ENCODE assay signal across 22 cellular contexts in genomic region chr13:74191036-74191809, GRCh38. TPM values are rescaled to one million over a fixed set of nuclear protein-coding genes. Genes with fewer than 3 reads are reported as not detected.
DNase-seq lines count a peak whose midpoint lies in the region; ATAC-seq, FAIRE-seq and TF ChIP-seq lines count a peak whose summit lies in the region.
"Had no signal": no experiment of that assay in that cellular context is flagged by ENCODE, and none has a peak within 500 bp of the region (broad histone marks: within the 10 kb centered on the region; RNA-seq: fewer than 3 reads in every experiment).

No MANE protein-coding gene starts in this region.

- no peak overlapping the region for H2AK5ac ChIP-seq in H1 (ENCODE audit: low read depth, low read length)

- no peaks in the 10 kb centered on the region for H3K36me3 ChIP-seq in H1 (ENCODE audit: control insufficient read depth in 2 of 4, insufficient read depth in 4 of 4, low read length in 3 of 4)
- H3K36me3 ChIP-seq: esophagus muscularis mucosa, lower lobe of right lung, thoracic aorta had no signal

- no peak for FAIRE-seq in H1 (lab: Jason Lieb, UNC)

- H4K20me1 ChIP-seq in H1 (replicated peaks in 1 of 2; ENCODE audit: control insufficient read depth in 1 of 2, insufficient read depth in 2 of 2, low read length in 2 of 2) = no peaks in the 10 kb centered on the region

- H2BK120ac ChIP-seq in H1 (replicated peaks; ENCODE audit: low read depth, low read length) = no peak overlapping the region

- H4K8ac ChIP-seq in H1 (ENCODE audit: extremely low read depth, insufficient read depth, low read length) = no peak overlapping the region

- TF ChIP-seq RAD21 in H1 (IDR thresholded peaks at IDR 0.05 in 1 of 2, conservative IDR thresholded peaks at IDR 0.05 in 1 of 2; ENCODE audit: low read depth in 2 of 2, low read length in 2 of 2) = no peak

- no peak overlapping the region for H3K4me3 ChIP-seq in H1 (ENCODE audit: extremely low read depth in 1 of 4, insufficient read depth in 2 of 4, low read depth in 3 of 4, low read length in 4 of 4)
- H3K4me3 ChIP-seq: coronary artery, esophagus muscularis mucosa, lower lobe of right lung, smooth muscle cell, thoracic aorta had no signal

- TF ChIP-seq CTCF in H1 (IDR thresholded peaks at IDR 0.05; ENCODE audit: control extremely low read depth in 1 of 3, insufficient read depth in 1 of 3, low read depth in 1 of 3, low read length in 3 of 3) (no peak), omental fat pad (IDR thresholded peaks at IDR 0.05) (no peak)

- 84% methylated on average over 4 of the region's 4 CpGs; no CpG with 5 or more reads in 1 of the 2 experiments for WGBS in H1 (ENCODE audit: extremely low coverage in 1 of 2, insufficient coverage in 1 of 2, insufficient read length in 1 of 2, insufficient replicate concordance in 2 of 2, low coverage in 1 of 2, low lambda C conversion rate in 2 of 2, missing lambda C conversion rate in 1 of 2), 2 experiments

- no peak overlapping the region for H3K14ac ChIP-seq in H1 (ENCODE audit: insufficient read length)

- H3K9me3 Mint-ChIP-seq in stimulated activated effector memory CD8-positive, alpha-beta T cell treated with anti-CD3 and anti-CD28 coated beads, Interleukin-12 subunit alpha, Interleukin-12 subunit beta, amount 100 ng/mL, for 72 hours = no peaks in the 10 kb centered on the region

- H3K4me1 ChIP-seq in H1 (replicated peaks in 1 of 4; ENCODE audit: control insufficient read depth in 3 of 4, insufficient read depth in 4 of 4, low read length in 3 of 4) = no peaks in the 10 kb centered on the region
- H3K4me1 ChIP-seq: esophagus muscularis mucosa, lower lobe of right lung had no signal

- H2BK5ac ChIP-seq in H1 (ENCODE audit: low read depth, low read length) = no peak overlapping the region

- H3K23ac ChIP-seq in H1 (ENCODE audit: insufficient read length) = no peak overlapping the region

- H3K18ac ChIP-seq in H1 (ENCODE audit: extremely low read depth, low read length) = no peak overlapping the region

- peak overlapping the region in 1 of 4 experiments; percentile 10; a peak in 1 of 7 replicates for H3K9ac ChIP-seq in H1 (replicated peaks in 1 of 4; ENCODE audit: extremely low read depth in 1 of 4, low read depth in 3 of 4, low read length in 3 of 4)

- H4K5ac ChIP-seq in H1 (ENCODE audit: insufficient read length, low read depth, low read length) = no peak overlapping the region

- no peaks in the 10 kb centered on the region for H3K79me2 ChIP-seq in H1 (ENCODE audit: control insufficient read depth in 1 of 2, insufficient read depth in 2 of 2, low read length in 2 of 2)

- H2AFZ ChIP-seq in H1 (ENCODE audit: low read length) = peak overlapping the region; percentile 92

- CTCF ChIA-PET in H1 (lab: Charles Lee; ENCODE audit: partially characterized antibody) = interaction anchor here (1.6 to 1.9 kb wide), 2 partner anchors 15 to 96 kb away, joined by 4 read pairs; no protein-coding TSS in a partner anchor

- no peak for TF ChIP-seq EP300 in H1 (IDR thresholded peaks at IDR 0.05; ENCODE audit: borderline replicate concordance in 1 of 2, low read depth in 2 of 2, low read length in 2 of 2)

- no peak overlapping the region for H3K4me2 ChIP-seq in H1 (ENCODE audit: insufficient read depth in 1 of 2, low read depth in 2 of 2, low read length in 2 of 2)
- H3K4me2 ChIP-seq: smooth muscle cell had no signal

- no peak overlapping the region for H3K27ac ChIP-seq in H1 (ENCODE audit: low read depth, low read length)
- H3K27ac ChIP-seq: coronary artery, esophagus muscularis mucosa, lower lobe of right lung, thoracic aorta had no signal

- no peaks in the 10 kb centered on the region for H3K27me3 ChIP-seq in H1 (replicated peaks in 1 of 4; ENCODE audit: control insufficient read depth in 3 of 4, extremely low read depth in 1 of 4, insufficient read depth in 3 of 4, low read length in 3 of 4)
- H3K27me3 ChIP-seq: esophagus muscularis mucosa had no signal

- no peak overlapping the region for H4K91ac ChIP-seq in H1 (replicated peaks; ENCODE audit: insufficient read length, low read length)

- no peaks in the 10 kb centered on the region for H3K9me3 ChIP-seq in H1 (ENCODE audit: insufficient read depth in 2 of 2, low read depth in 1 of 2, low read length in 1 of 2)
- H3K9me3 ChIP-seq: esophagus muscularis mucosa, lower lobe of right lung, thoracic aorta had no signal

- H3K56ac ChIP-seq in H1 (replicated peaks; ENCODE audit: insufficient read length, low read depth, low read length) = no peak overlapping the region

- peaks cover 18% of the 10 kb centered on the region for H3K4me1 Mint-ChIP-seq in stimulated activated effector memory CD8-positive, alpha-beta T cell treated with anti-CD3 and anti-CD28 coated beads, Interleukin-12 subunit alpha, Interleukin-12 subunit beta, amount 100 ng/mL, for 72 hours

- DNase-seq in activated naive CD4-positive, alpha-beta T cell treated with Interleukin-2 at 50 U/mL for 16 hours = peak; percentile 8
- DNase-seq in activated naive CD4-positive, alpha-beta T cell (lab: John Stamatoyannopoulos, UW) = no peak
- DNase-seq in NCI-H2171 (lab: John Stamatoyannopoulos, UW) = peak; percentile 34
- DNase-seq in H1 (ENCODE audit: low read depth in 1 of 2, low spot score in 2 of 2) = no peak
- no peak for DNase-seq in stimulated activated effector memory CD8-positive, alpha-beta T cell treated with anti-CD3 and anti-CD28 coated beads, Interleukin-12 subunit alpha, Interleukin-12 subunit beta, amount 100 ng/mL, for 72 hours (ENCODE audit: low spot score in 2 of 2)
- no peak for DNase-seq in omental fat pad (ENCODE audit: low spot score)
- no peak for DNase-seq in NCI-H524 treated with DMSO at 0.1 percent for 48 hours (lab: John Stamatoyannopoulos, UW)
- DNase-seq: activated CD8-positive, alpha-beta memory T cell treated with anti-CD3 and anti-CD28 coated beads, Interleukin-2, amount 10 ng/mL, durations not matched to agents 7 days and 5 days; amygdala; DMS 273 treated with DMSO at 0.1 percent for 48 hours; H7; hippocampal formation; Kasumi-1; lower lobe of right lung; NCI-H2029; occipital lobe; SHP77 treated with DMSO at 0.1 percent for 48 hours had no signal

- peak; percentile 83 for ATAC-seq in stimulated activated effector memory CD8-positive, alpha-beta T cell treated with anti-CD3 and anti-CD28 coated beads, Interleukin-12 subunit alpha, Interleukin-12 subunit beta, amount 100 ng/mL, for 72 hours
- ATAC-seq in omental fat pad (ENCODE audit: low FRiP score) (no peak), GM21360 (IDR thresholded peaks at IDR 0.05; ENCODE audit: unreplicated experiment) (no peak)
- ATAC-seq: activated CD8-positive, alpha-beta memory T cell treated with anti-CD3 and anti-CD28 coated beads, Interleukin-2, amount 10 ng/mL, durations not matched to agents 7 days and 5 days; lower lobe of right lung had no signal

- H2BK20ac ChIP-seq in H1 (ENCODE audit: low read length) = no peak overlapping the region

- no peak for TF ChIP-seq POLR2A in H1 (IDR thresholded peaks at IDR 0.05; ENCODE audit: control extremely low read depth in 1 of 2, low read depth in 2 of 2, low read length in 2 of 2)

- H3K4me3 Mint-ChIP-seq in stimulated activated effector memory CD8-positive, alpha-beta T cell treated with anti-CD3 and anti-CD28 coated beads, Interleukin-12 subunit alpha, Interleukin-12 subunit beta, amount 100 ng/mL, for 72 hours = no peak overlapping the region
- H3K4me3 Mint-ChIP-seq: activated CD8-positive, alpha-beta memory T cell treated with anti-CD3 and anti-CD28 coated beads, Interleukin-2, amount 10 ng/mL, durations not matched to agents 7 days and 5 days had no signal

- POLR2A ChIA-PET in H1 (lab: Charles Lee; ENCODE audit: partially characterized antibody) = interaction anchor here (0.7 kb wide), 1 partner anchor 323 kb away, joined by 3 read pairs; no protein-coding TSS in a partner anchor

- H3K36me3 Mint-ChIP-seq in stimulated activated effector memory CD8-positive, alpha-beta T cell treated with anti-CD3 and anti-CD28 coated beads, Interleukin-12 subunit alpha, Interleukin-12 subunit beta, amount 100 ng/mL, for 72 hours = no peaks in the 10 kb centered on the region
- H3K36me3 Mint-ChIP-seq: activated CD8-positive, alpha-beta memory T cell treated with anti-CD3 and anti-CD28 coated beads, Interleukin-2, amount 10 ng/mL, durations not matched to agents 7 days and 5 days had no signal

- no peak overlapping the region for H3K27ac Mint-ChIP-seq in stimulated activated effector memory CD8-positive, alpha-beta T cell treated with anti-CD3 and anti-CD28 coated beads, Interleukin-12 subunit alpha, Interleukin-12 subunit beta, amount 100 ng/mL, for 72 hours
- H3K27ac Mint-ChIP-seq: activated CD8-positive, alpha-beta memory T cell treated with anti-CD3 and anti-CD28 coated beads, Interleukin-2, amount 10 ng/mL, durations not matched to agents 7 days and 5 days had no signal

- no peak overlapping the region for H2BK15ac ChIP-seq in H1 (ENCODE audit: low read length)

- H3K79me1 ChIP-seq in H1 (ENCODE audit: low read depth, low read length) = no peaks in the 10 kb centered on the region

- H3K23me2 ChIP-seq in H1 (ENCODE audit: low read depth, low read length) = no peaks in the 10 kb centered on the region

- H2BK12ac ChIP-seq in H1 (ENCODE audit: low read depth, low read length) = no peak overlapping the region

- no peak overlapping the region for H3K4ac ChIP-seq in H1 (replicated peaks; ENCODE audit: insufficient read length, low read depth, low read length)

TF ChIP-seq in H1, 55 proteins besides CTCF, POLR2A, EP300 and RAD21 (continues in another document):
- TF ChIP-seq BACH1 (IDR thresholded peaks at IDR 0.05; ENCODE audit: low read length) = no peak
- TF ChIP-seq SAP30 (IDR thresholded peaks at IDR 0.05; ENCODE audit: insufficient read depth, insufficient replicate concordance, low read length) = no peak
- no peak for TF ChIP-seq BRCA1 (IDR thresholded peaks at IDR 0.05; ENCODE audit: low read depth, low read length)
- TF ChIP-seq CBX5 (IDR thresholded peaks at IDR 0.05; ENCODE audit: low read depth, low read length) = no peak
- no peak for TF ChIP-seq CHD1 (IDR thresholded peaks at IDR 0.05; ENCODE audit: low read depth, low read length)
- TF ChIP-seq NRF1 (IDR thresholded peaks at IDR 0.05; ENCODE audit: low read depth, low read length) = no peak
- no peak for TF ChIP-seq KDM1A (IDR thresholded peaks at IDR 0.05; ENCODE audit: borderline replicate concordance, low read length)
- TF ChIP-seq SIX5 (IDR thresholded peaks at IDR 0.05; ENCODE audit: low read depth, low read length) = no peak
- no peak for TF ChIP-seq EGR1 (IDR thresholded peaks at IDR 0.05; ENCODE audit: borderline replicate concordance, low read depth, low read length)

RNA-seq across cellular contexts. Expression of gene KLF12, which starts 57.0 kb away (rescaled TPM):
- total RNA-seq in H1 (2021; fragmentation: NEBNext Ultra II Directional; extraction: Animal tissue kit (Norgen Biotek cat#: 25700)) = 11.8 and 12.1 TPM in 2 replicates
- 6.1 and 6.6 TPM in 2 replicates for polyA plus RNA-seq in H1 (2011; rRNA removed)
- polyA plus RNA-seq in H1 (2011; cell fraction: cytosol; rRNA removed) = 3.1 TPM
- polyA plus RNA-seq in H1 (2011; cell fraction: nucleus; rRNA removed) = 10.6 TPM
- 2.7 to 3.8 TPM (median 3.3 TPM) in 4 replicates for polyA plus RNA-seq in H1 (2012, experiment 1 of 2)
- polyA plus RNA-seq in H1 (2012, experiment 2 of 2) = 0.35 TPM
- 4.4 TPM for polyA plus RNA-seq in H1 (2013, experiment 1 of 2)
- 4.1 TPM for polyA plus RNA-seq in H1 (2013, experiment 2 of 2)
- polyA minus RNA-seq in H1 (2011; rRNA and poly(A)+ RNA removed) = 59.2 and 68.5 TPM in 2 replicates
- polyA minus RNA-seq in H1 (2011; cell fraction: cytosol; rRNA and poly(A)+ RNA removed) = 7.3 TPM
- polyA minus RNA-seq in H1 (2011; cell fraction: nucleus; rRNA and poly(A)+ RNA removed) = 54.9 TPM
- 10 to 100 TPM in 1 of 4 donors, 1 to 10 TPM in 3; 2.4 to 14.5 (median 3.9) TPM for total RNA-seq in omental fat pad

Comparison
In these comparisons a context has a peak if more than half of its experiments do, and no peak if none do; other contexts are left out.
1. DNase-seq: peak in activated naive CD4-positive, alpha-beta T cell treated with Interleukin-2 at 50 U/mL for 16 hours (single experiment) and NCI-H2171 (single experiment); none in activated naive CD4-positive, alpha-beta T cell (0 of 4), H1 (0 of 2), stimulated activated effector memory CD8-positive, alpha-beta T cell treated with anti-CD3 and anti-CD28 coated beads, Interleukin-12 subunit alpha, Interleukin-12 subunit beta, amount 100 ng/mL, for 72 hours (0 of 2), omental fat pad (single experiment) and NCI-H524 treated with DMSO at 0.1 percent for 48 hours (single experiment).